In genomic region chr19:17420267-17420924, GRCh38 we compare ENCODE assay signal across 8 cellular contexts. TPM values are rescaled to one million over a fixed set of nuclear protein-coding genes. Genes with fewer than 3 reads are reported as not detected.
DNase-seq lines count a peak whose midpoint lies in the region; ATAC-seq and TF ChIP-seq lines count a peak whose summit lies in the region.

No MANE protein-coding gene starts in this region.

- no peaks in the 10 kb centered on the region; the same call in 1 of the 2 replicates for H3K9me3 ChIP-seq in HAP-1
- H3K9me3 ChIP-seq in NT2/D1 (ENCODE audit: insufficient read depth, low read length), result no peaks in the 10 kb centered on the region
- no peaks in the 10 kb centered on the region for H3K9me3 ChIP-seq in adrenal gland (replicated peaks in 1 of 3)
- no peaks in the 10 kb centered on the region for H3K9me3 ChIP-seq in skeletal muscle tissue (ENCODE audit: control insufficient read depth in 3 of 3, low read length in 3 of 3)

- ATAC-seq in GM18517 (IDR thresholded peaks at IDR 0.05; ENCODE audit: unreplicated experiment), result no peak

- H3K4me1 ChIP-seq in HAP-1 (peaks cover 9% of the 10 kb centered on the region), NT2/D1 (ENCODE audit: insufficient read depth, insufficient read length) (peaks cover 13% of the 10 kb centered on the region), adrenal gland (replicated peaks in 1 of 2) (peaks cover 9 to 13% of the 10 kb centered on the region in 2 donors), skeletal muscle tissue (ENCODE audit: control insufficient read depth in 3 of 3, insufficient read depth in 3 of 3, low read length in 3 of 3) (peaks cover 11 to 14% (median 12%) of the 10 kb centered on the region in 3 donors)

- H3K9ac ChIP-seq in NT2/D1 (ENCODE audit: insufficient read length, low read depth) (peak overlapping the region; percentile 97), skeletal muscle tissue (ENCODE audit: low read depth in 1 of 3, low read length in 3 of 3) (peak overlapping the region; percentile 30 to 62 (median 57))

- TF ChIP-seq POLR2A in adrenal gland (IDR thresholded peaks at IDR 0.05), result peak in 1 of 2 donors; percentile 40

- WGBS in adrenal gland, 4 donors, result 2 to 7% (median 4%) methylated on average over 8 to 38 of the region's 38 CpGs

- intact Hi-C loops in adrenal gland (cut with DNase I), result no loop called here

- H3K27me3 ChIP-seq in HAP-1 (ENCODE audit: low read depth) (no peaks in the 10 kb centered on the region), NT2/D1 (ENCODE audit: insufficient read depth, insufficient read length) (peaks cover 8% of the 10 kb centered on the region), adrenal gland (no peaks in the 10 kb centered on the region), skeletal muscle tissue (ENCODE audit: control insufficient read depth in 3 of 3, insufficient read depth in 3 of 3, low read length in 3 of 3) (peaks cover 0 to 5% (median 4%) of the 10 kb centered on the region in 3 donors)

- H3K36me3 ChIP-seq in HAP-1 (replicated peaks) (peaks cover 3% of the 10 kb centered on the region; the same call in 1 of the 2 replicates), NT2/D1 (ENCODE audit: insufficient read depth, insufficient read length, low read length) (peaks cover 11% of the 10 kb centered on the region), adrenal gland (replicated peaks in 1 of 2) (no peaks in the 10 kb centered on the region), skeletal muscle tissue (ENCODE audit: control insufficient read depth in 3 of 3, insufficient read depth in 3 of 3, low read length in 3 of 3) (peaks cover 6 to 12% (median 7%) of the 10 kb centered on the region in 3 donors)

- DNase-seq in DMS 273 (lab: John Stamatoyannopoulos, UW; ENCODE audit: unreplicated experiment) (peak; percentile 65), DMS 273 treated with DMSO at 0.1 percent for 48 hours (lab: John Stamatoyannopoulos, UW) (no peak), HAP-1 (ENCODE audit: low spot score in 2 of 2) (peak in 1 of 2 experiments; percentile 63), NT2/D1 (ENCODE audit: low read depth, low spot score) (no peak), adrenal gland (peak; percentile 67 to 74 (median 68))

- TF ChIP-seq CTCF in adrenal gland (IDR thresholded peaks at IDR 0.05), result peak in 2 of 6 experiments; percentile 21 to 37

- peak overlapping the region; percentile 63 for H3K4me3 ChIP-seq in HAP-1
- H3K4me3 ChIP-seq in NT2/D1 (ENCODE audit: insufficient read length, low read depth), result peak overlapping the region; percentile 90
- peak overlapping the region; percentile 9 to 95 (median 80) for H3K4me3 ChIP-seq in adrenal gland
- H3K4me3 ChIP-seq in iPS-11a (ENCODE audit: low read depth, low read length), result peak overlapping the region; percentile 56
- H3K4me3 ChIP-seq in skeletal muscle tissue (ENCODE audit: low read length in 3 of 3), result peak overlapping the region; percentile 72 to 84 (median 79)

- H3K27ac ChIP-seq in adrenal gland (peak overlapping the region; percentile 56 to 91 (median 69)), skeletal muscle tissue (ENCODE audit: low read depth, low read length) (no peak overlapping the region)

- in situ Hi-C loops in HAP-1 (cut with MboI; ENCODE audit: low sequenced_read_pairs), result no loop called here

RNA-seq across cellular contexts. Expression of gene MVB12A, which starts 0.5 kb away (rescaled TPM):
- 100 to 1,000 TPM in 5 of 8 donors, 10 to 100 TPM in 3; 53.3 to 162 (median 105) TPM for total RNA-seq in adrenal gland
- 100 to 1,000 TPM in 2 of 3 donors, 10 to 100 TPM in 1; 17.4 to 142 (median 132) TPM for polyA plus RNA-seq in adrenal gland
- total RNA-seq in skeletal muscle tissue, result 21.9 TPM

RNA-seq across cellular contexts. Expression of gene BST2, which starts 15.0 kb away (rescaled TPM):
- total RNA-seq in adrenal gland, result 100 to 1,000 TPM; 395 to 940 (median 736) TPM
- 100 to 1,000 TPM; 159 to 304 (median 271) TPM for polyA plus RNA-seq in adrenal gland
- 11.5 TPM for total RNA-seq in skeletal muscle tissue

RNA-seq across cellular contexts. Expression of gene CCDC194, which starts 26.4 kb away (rescaled TPM):
- total RNA-seq in adrenal gland (1 to 10 TPM in 5 of 8 donors, under 1 TPM in 1, not detected in 2; 0.49 to 5.6 (median 2.8) TPM), skeletal muscle tissue (not detected)
- 1 to 10 TPM; 1.1 to 3.0 (median 1.3) TPM for polyA plus RNA-seq in adrenal gland

RNA-seq across cellular contexts. Expression of gene TMEM221, which starts 28.1 kb away (rescaled TPM):
- total RNA-seq in adrenal gland (1 to 10 TPM in 7 of 8 donors, under 1 TPM in 1; 0.26 to 8.7 (median 5.7) TPM), skeletal muscle tissue (0.52 TPM)
- 1 to 10 TPM in 2 of 3 donors, under 1 TPM in 1; 0.77 to 2.8 (median 1.9) TPM for polyA plus RNA-seq in adrenal gland

RNA-seq across cellular contexts. Expression of gene NXNL1, which starts 40.3 kb away (rescaled TPM):
- total RNA-seq in adrenal gland (1 to 10 TPM in 2 of 8 donors, under 1 TPM in 3, not detected in 3; 0.41 to 2.7 (median 0.92) TPM), skeletal muscle tissue (not detected)
- 1 to 10 TPM in 2 of 3 donors, not detected in 1; 2.6 to 4.8 TPM for polyA plus RNA-seq in adrenal gland

Comparison
In these comparisons a context has a peak if more than half of its experiments do, and no peak if none do; other contexts are left out.
1. DNase-seq: peak in DMS 273 (single experiment) and adrenal gland (7 of 7); none in DMS 273 treated with DMSO at 0.1 percent for 48 hours (single experiment) and NT2/D1 (single experiment).
2. RNA of gene BST2, which starts 15.0 kb away (total RNA-seq): 395 to 940 TPM in adrenal gland; 11.5 TPM in skeletal muscle tissue (single experiment); every median in the first group is over 10 times any median in the second.
3. Peak in every context shown above with its lines, with median percentiles within 50 percentile points of each other: H3K4me3 ChIP-seq.